Comparison of ENCODE assay signal across 1 cellular context in the genomic region with DNA sequence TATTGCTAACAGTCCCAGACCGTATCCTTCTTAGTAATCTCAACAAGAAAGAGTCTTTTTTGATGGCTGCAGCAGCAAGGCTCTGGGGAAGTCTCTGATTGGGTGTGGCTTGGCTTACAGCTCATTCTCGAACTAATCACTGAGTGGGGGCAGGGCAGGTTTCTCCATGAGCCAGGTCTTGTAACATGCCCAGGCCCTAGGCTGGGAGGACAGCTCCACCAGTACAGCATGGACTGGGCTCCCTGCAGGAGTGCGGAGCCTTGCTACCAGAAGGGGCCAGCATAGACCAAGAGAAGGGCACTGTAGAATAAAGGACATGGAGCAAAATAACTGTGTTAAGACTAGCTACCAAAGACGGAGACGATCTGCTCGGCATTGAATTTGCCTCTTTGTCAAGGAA.
TF ChIP-seq lines count a peak whose summit lies in the region.

No MANE protein-coding gene starts in this region.

TF ChIP-seq in K562, 482 proteins besides CTCF, POLR2A, EP300 and RAD21 (continued from another document):
- TF ChIP-seq, protein P1, sequence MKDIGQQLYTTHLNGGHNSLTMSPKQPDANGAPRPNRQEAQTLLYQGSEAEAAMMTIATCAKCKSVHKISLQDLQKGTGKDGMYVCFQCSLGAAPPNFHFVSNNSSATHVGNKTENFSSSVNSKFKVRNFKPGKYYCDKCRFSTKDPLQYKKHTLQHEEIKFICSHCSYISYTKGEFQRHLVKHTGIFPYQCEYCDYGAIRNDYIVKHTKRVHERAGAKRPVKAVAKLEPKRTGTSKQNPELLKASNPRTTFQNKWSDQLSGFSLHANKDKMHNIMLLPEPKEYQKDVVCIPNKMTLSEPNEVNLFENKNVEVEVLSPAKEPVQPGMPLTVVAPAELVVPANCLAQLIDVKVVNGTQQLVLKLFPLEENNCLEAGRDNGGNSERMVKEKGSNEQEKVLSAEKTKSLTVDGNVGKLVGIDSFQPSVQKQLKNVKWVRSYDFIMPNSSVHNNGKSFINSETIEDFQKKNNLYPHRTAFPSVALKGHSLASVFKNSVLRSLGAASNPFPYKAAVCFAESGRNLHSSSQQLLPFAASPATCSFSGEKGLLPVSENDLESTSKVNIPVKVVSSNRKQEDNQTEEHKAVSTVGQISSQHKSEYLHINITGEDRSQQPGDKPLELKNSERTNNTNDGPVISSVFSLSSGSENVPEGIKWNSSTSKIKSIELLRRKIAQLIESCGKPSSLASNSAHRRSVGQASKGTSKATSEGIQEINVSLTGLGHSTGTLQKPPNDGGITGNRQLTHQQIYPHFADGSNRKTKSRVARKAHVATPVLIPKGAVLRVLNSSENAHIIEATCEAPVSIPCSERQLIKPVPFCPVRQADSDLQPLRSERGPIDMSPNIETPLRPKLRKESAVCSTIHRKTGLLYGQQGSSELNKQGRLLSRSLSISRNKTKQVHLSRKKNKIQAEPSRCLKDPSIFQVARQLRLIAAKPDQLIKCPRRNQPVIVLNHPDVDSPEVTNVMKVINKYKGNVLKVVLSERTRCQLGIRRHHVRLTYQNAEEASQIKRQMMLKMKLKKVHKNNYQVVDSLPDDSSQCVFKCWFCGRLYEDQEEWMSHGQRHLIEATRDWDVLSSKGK (CRISPR knock-in tag; IDR thresholded peaks at IDR 0.05): no peak
- TF ChIP-seq, protein P2, sequence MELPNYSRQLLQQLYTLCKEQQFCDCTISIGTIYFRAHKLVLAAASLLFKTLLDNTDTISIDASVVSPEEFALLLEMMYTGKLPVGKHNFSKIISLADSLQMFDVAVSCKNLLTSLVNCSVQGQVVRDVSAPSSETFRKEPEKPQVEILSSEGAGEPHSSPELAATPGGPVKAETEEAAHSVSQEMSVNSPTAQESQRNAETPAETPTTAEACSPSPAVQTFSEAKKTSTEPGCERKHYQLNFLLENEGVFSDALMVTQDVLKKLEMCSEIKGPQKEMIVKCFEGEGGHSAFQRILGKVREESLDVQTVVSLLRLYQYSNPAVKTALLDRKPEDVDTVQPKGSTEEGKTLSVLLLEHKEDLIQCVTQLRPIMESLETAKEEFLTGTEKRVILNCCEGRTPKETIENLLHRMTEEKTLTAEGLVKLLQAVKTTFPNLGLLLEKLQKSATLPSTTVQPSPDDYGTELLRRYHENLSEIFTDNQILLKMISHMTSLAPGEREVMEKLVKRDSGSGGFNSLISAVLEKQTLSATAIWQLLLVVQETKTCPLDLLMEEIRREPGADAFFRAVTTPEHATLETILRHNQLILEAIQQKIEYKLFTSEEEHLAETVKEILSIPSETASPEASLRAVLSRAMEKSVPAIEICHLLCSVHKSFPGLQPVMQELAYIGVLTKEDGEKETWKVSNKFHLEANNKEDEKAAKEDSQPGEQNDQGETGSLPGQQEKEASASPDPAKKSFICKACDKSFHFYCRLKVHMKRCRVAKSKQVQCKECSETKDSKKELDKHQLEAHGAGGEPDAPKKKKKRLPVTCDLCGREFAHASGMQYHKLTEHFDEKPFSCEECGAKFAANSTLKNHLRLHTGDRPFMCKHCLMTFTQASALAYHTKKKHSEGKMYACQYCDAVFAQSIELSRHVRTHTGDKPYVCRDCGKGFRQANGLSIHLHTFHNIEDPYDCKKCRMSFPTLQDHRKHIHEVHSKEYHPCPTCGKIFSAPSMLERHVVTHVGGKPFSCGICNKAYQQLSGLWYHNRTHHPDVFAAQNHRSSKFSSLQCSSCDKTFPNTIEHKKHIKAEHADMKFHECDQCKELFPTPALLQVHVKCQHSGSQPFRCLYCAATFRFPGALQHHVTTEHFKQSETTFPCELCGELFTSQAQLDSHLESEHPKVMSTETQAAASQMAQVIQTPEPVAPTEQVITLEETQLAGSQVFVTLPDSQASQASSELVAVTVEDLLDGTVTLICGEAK (IDR thresholded peaks at IDR 0.05): no peak
- TF ChIP-seq, protein P2 (CRISPR knock-in tag; IDR thresholded peaks at IDR 0.05): no peak
- TF ChIP-seq CTBP1 (IDR thresholded peaks at IDR 0.05; ENCODE audit: borderline replicate concordance) (no peak), RBM25 (IDR thresholded peaks at IDR 0.05; ENCODE audit: low read depth, low read length, severe bottlenecking) (no peak), TRIM28 (IDR thresholded peaks at IDR 0.05) (no peak), BRF1 (IDR thresholded peaks at IDR 0.05; ENCODE audit: borderline replicate concordance, extremely low read depth, insufficient read length) (no peak), SAFB (IDR thresholded peaks at IDR 0.05; ENCODE audit: borderline replicate concordance, low read depth, low read length) (no peak)
- TF ChIP-seq, protein P3, sequence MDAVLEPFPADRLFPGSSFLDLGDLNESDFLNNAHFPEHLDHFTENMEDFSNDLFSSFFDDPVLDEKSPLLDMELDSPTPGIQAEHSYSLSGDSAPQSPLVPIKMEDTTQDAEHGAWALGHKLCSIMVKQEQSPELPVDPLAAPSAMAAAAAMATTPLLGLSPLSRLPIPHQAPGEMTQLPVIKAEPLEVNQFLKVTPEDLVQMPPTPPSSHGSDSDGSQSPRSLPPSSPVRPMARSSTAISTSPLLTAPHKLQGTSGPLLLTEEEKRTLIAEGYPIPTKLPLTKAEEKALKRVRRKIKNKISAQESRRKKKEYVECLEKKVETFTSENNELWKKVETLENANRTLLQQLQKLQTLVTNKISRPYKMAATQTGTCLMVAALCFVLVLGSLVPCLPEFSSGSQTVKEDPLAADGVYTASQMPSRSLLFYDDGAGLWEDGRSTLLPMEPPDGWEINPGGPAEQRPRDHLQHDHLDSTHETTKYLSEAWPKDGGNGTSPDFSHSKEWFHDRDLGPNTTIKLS (IDR thresholded peaks at IDR 0.05; ENCODE audit: borderline replicate concordance, low read depth): no peak
